11 cellular contexts compared by ENCODE assay signal in the genomic region with DNA sequence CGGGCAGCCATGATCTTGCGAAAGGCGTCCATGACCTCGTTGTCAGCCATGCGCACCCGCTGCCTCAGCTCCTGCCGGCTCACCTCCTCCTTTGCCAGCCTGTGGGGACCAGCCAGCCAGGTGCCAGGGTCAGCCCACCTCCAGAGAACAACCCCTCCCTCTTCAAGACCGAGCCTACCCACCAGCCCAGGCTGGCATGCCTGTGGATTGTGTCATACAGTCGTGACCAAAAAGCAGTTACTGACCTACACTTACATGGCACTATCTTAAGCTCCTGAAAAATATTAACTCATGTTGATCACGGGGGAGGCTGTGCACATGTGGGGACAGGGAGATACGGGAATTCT. TPM values are rescaled to one million over a fixed set of nuclear protein-coding genes. Genes with fewer than 3 reads are reported as not detected.
A peak's percentile ranks its signal among the peaks of the same experiment; 100 is the strongest.
DNase-seq lines count a peak whose midpoint lies in the region; ATAC-seq lines count a peak whose summit lies in the region.
"Had no signal": no experiment of that assay in that cellular context is flagged by ENCODE, and none has a peak within 500 bp of the region (broad histone marks: within the 10 kb centered on the region; RNA-seq: fewer than 3 reads in every experiment).

No MANE protein-coding gene starts in this region.

- H3K27ac Mint-ChIP-seq in activated T-helper 2 cell treated with anti-CD3 and anti-CD28 coated beads, Interferon-gamma antibody, Interleukin-2, Interleukin-4, amounts not matched to agents 10 μg/mL and 5 μg/mL and 100 μg/mL, durations not matched to agents 14 hours and 24 hours and 36 hours, result peak overlapping the region; percentile 98

- peak overlapping the region; percentile 73 to 95 (median 82) for H3K27ac ChIP-seq in BLaER1 treated with 17β-estradiol and CSF1 and Interleukin-3, amounts not matched to agents 10 nM and 100 nM
- peak overlapping the region; percentile 16 for H3K27ac ChIP-seq in muscle layer of duodenum (ENCODE audit: low read length)
- H3K27ac ChIP-seq: epithelial cell of prostate, psoas muscle had no signal

- ATAC-seq in HG02678 (IDR thresholded peaks at IDR 0.05; ENCODE audit: unreplicated experiment) (peak; percentile 8), GM18907 (IDR thresholded peaks at IDR 0.05; ENCODE audit: unreplicated experiment) (no peak)

- peaks cover 0 to 16% (median 0%) of the 10 kb centered on the region in 11 experiments; a peak in 6 of 22 replicates for H4K20me1 ChIP-seq in BLaER1 treated with 17β-estradiol and CSF1 and Interleukin-3, amounts not matched to agents 10 nM and 100 nM

- H3K27me3 ChIP-seq in BLaER1 treated with 17β-estradiol and CSF1 and Interleukin-3, amounts not matched to agents 10 nM and 100 nM, result peaks cover 0 to 31% (median 0%) of the 10 kb centered on the region in 11 experiments; a peak in 6 of 22 replicates
- no peaks in the 10 kb centered on the region for H3K27me3 ChIP-seq in muscle layer of duodenum (ENCODE audit: low read depth, low read length)

- H3K4me1 Mint-ChIP-seq in activated T-helper 2 cell treated with anti-CD3 and anti-CD28 coated beads, Interferon-gamma antibody, Interleukin-2, Interleukin-4, amounts not matched to agents 10 μg/mL and 5 μg/mL and 100 μg/mL, durations not matched to agents 14 hours and 24 hours and 36 hours (ENCODE audit: low read depth), result peaks cover 59% of the 10 kb centered on the region

- H3K4me2 ChIP-seq in BLaER1 treated with 17β-estradiol and CSF1 and Interleukin-3, amounts not matched to agents 10 nM and 100 nM, result peak overlapping the region; percentile 75 to 95 (median 90)

- peak overlapping the region; percentile 62 for H3K4me3 Mint-ChIP-seq in activated T-helper 2 cell treated with anti-CD3 and anti-CD28 coated beads, Interferon-gamma antibody, Interleukin-2, Interleukin-4, amounts not matched to agents 10 μg/mL and 5 μg/mL and 100 μg/mL, durations not matched to agents 14 hours and 24 hours and 36 hours (ENCODE audit: low read depth)

- DNase-seq in activated T-helper 2 cell treated with anti-CD3 and anti-CD28 coated beads, Interferon-gamma antibody, Interleukin-2, Interleukin-4, amounts not matched to agents 10 μg/mL and 5 μg/mL and 100 μg/mL, durations not matched to agents 14 hours and 24 hours and 36 hours (ENCODE audit: low spot score), result no peak
- no peak for DNase-seq in ecto neural progenitor cell (ENCODE audit: low spot score)
- DNase-seq in NCI-H2227 treated with DMSO at 0.1 percent for 48 hours (lab: John Stamatoyannopoulos, UW), result no peak
- no peak for DNase-seq in COR-L47 (lab: John Stamatoyannopoulos, UW)
- DNase-seq: NCI-H510A treated with DMSO at 0.1 percent for 48 hours, psoas muscle had no signal

- H3K27me3 Mint-ChIP-seq in activated T-helper 2 cell treated with anti-CD3 and anti-CD28 coated beads, Interferon-gamma antibody, Interleukin-2, Interleukin-4, amounts not matched to agents 10 μg/mL and 5 μg/mL and 100 μg/mL, durations not matched to agents 14 hours and 24 hours and 36 hours (ENCODE audit: low read depth), result no peaks in the 10 kb centered on the region

- peaks cover 55 to 68% (median 60%) of the 10 kb centered on the region in 10 experiments for H3K4me1 ChIP-seq in BLaER1 treated with 17β-estradiol and CSF1 and Interleukin-3, amounts not matched to agents 10 nM and 100 nM
- peaks cover 20 to 24% of the 10 kb centered on the region in 2 donors for H3K4me1 ChIP-seq in muscle layer of duodenum (ENCODE audit: control insufficient read depth in 1 of 2, insufficient read depth in 2 of 2, low read length in 2 of 2)
- H3K4me1 ChIP-seq: psoas muscle had no signal

- H3K9ac ChIP-seq in BLaER1 treated with 17β-estradiol and CSF1 and Interleukin-3, amounts not matched to agents 10 nM and 100 nM, result peak overlapping the region; percentile 55 to 80 (median 71)

- peaks cover 6 to 33% (median 15%) of the 10 kb centered on the region in 11 experiments; a peak in 16 of 22 replicates for H3K36me3 ChIP-seq in BLaER1 treated with 17β-estradiol and CSF1 and Interleukin-3, amounts not matched to agents 10 nM and 100 nM
- peaks cover 29 to 54% of the 10 kb centered on the region in 2 donors for H3K36me3 ChIP-seq in muscle layer of duodenum (ENCODE audit: control insufficient read depth in 1 of 2, insufficient read depth in 2 of 2, low read length in 2 of 2)

- H3K36me3 Mint-ChIP-seq in activated T-helper 2 cell treated with anti-CD3 and anti-CD28 coated beads, Interferon-gamma antibody, Interleukin-2, Interleukin-4, amounts not matched to agents 10 μg/mL and 5 μg/mL and 100 μg/mL, durations not matched to agents 14 hours and 24 hours and 36 hours (ENCODE audit: low read depth), result peaks cover 54% of the 10 kb centered on the region

- intact Hi-C loops in activated T-helper 2 cell treated with anti-CD3 and anti-CD28 coated beads, Interferon-gamma antibody, Interleukin-2, Interleukin-4, amounts not matched to agents 10 μg/mL and 5 μg/mL and 100 μg/mL, durations not matched to agents 14 hours and 24 hours and 36 hours (cut with micrococcal nuclease), result no loop called here

- H3K9me3 Mint-ChIP-seq in activated T-helper 2 cell treated with anti-CD3 and anti-CD28 coated beads, Interferon-gamma antibody, Interleukin-2, Interleukin-4, amounts not matched to agents 10 μg/mL and 5 μg/mL and 100 μg/mL, durations not matched to agents 14 hours and 24 hours and 36 hours, result no peaks in the 10 kb centered on the region

- peak overlapping the region in 8 of 10 experiments; percentile 12 to 35 (median 24); a peak in 9 of 20 replicates for H3K4me3 ChIP-seq in BLaER1 treated with 17β-estradiol and CSF1 and Interleukin-3, amounts not matched to agents 10 nM and 100 nM
- H3K4me3 ChIP-seq in muscle layer of duodenum (ENCODE audit: low read depth in 1 of 2, low read length in 2 of 2), result no peak overlapping the region
- H3K4me3 ChIP-seq: psoas muscle had no signal

- no peaks in the 10 kb centered on the region for H3K9me3 ChIP-seq in BLaER1 treated with 17β-estradiol and CSF1 and Interleukin-3, amounts not matched to agents 10 nM and 100 nM (replicated peaks in 1 of 11)
- no peaks in the 10 kb centered on the region for H3K9me3 ChIP-seq in muscle layer of duodenum (ENCODE audit: control insufficient read depth in 1 of 2, low read length in 2 of 2)
- H3K9me3 ChIP-seq: psoas muscle had no signal

RNA-seq across cellular contexts. Expression of a gene that starts 10.7 kb away (rescaled TPM):
- total RNA-seq in activated T-helper 2 cell treated with anti-CD3 and anti-CD28 coated beads, Interferon-gamma antibody, Interleukin-2, Interleukin-4, amounts not matched to agents 10 μg/mL and 5 μg/mL and 100 μg/mL, durations not matched to agents 14 hours and 24 hours and 36 hours, result 113 and 116 TPM in 2 replicates

RNA-seq across cellular contexts. Expression of a gene that starts 11.8 kb away (rescaled TPM):
- total RNA-seq in activated T-helper 2 cell treated with anti-CD3 and anti-CD28 coated beads, Interferon-gamma antibody, Interleukin-2, Interleukin-4, amounts not matched to agents 10 μg/mL and 5 μg/mL and 100 μg/mL, durations not matched to agents 14 hours and 24 hours and 36 hours, result 86.6 and 89.2 TPM in 2 replicates

RNA-seq across cellular contexts. Expression of a gene that starts 12.5 kb away (rescaled TPM):
- 253 and 268 TPM in 2 replicates for total RNA-seq in activated T-helper 2 cell treated with anti-CD3 and anti-CD28 coated beads, Interferon-gamma antibody, Interleukin-2, Interleukin-4, amounts not matched to agents 10 μg/mL and 5 μg/mL and 100 μg/mL, durations not matched to agents 14 hours and 24 hours and 36 hours

RNA-seq across cellular contexts. Expression of a gene that starts 29.6 kb away (rescaled TPM):
- total RNA-seq in activated T-helper 2 cell treated with anti-CD3 and anti-CD28 coated beads, Interferon-gamma antibody, Interleukin-2, Interleukin-4, amounts not matched to agents 10 μg/mL and 5 μg/mL and 100 μg/mL, durations not matched to agents 14 hours and 24 hours and 36 hours, result 51.0 and 56.5 TPM in 2 replicates

RNA-seq across cellular contexts. Expression of a gene that starts 30.7 kb away (rescaled TPM):
- total RNA-seq in activated T-helper 2 cell treated with anti-CD3 and anti-CD28 coated beads, Interferon-gamma antibody, Interleukin-2, Interleukin-4, amounts not matched to agents 10 μg/mL and 5 μg/mL and 100 μg/mL, durations not matched to agents 14 hours and 24 hours and 36 hours, result 33.0 and 38.4 TPM in 2 replicates

Comparison
In these comparisons a context has a peak if more than half of its experiments do, and no peak if none do; other contexts are left out.
1. H3K4me3 ChIP-seq: peak in BLaER1 treated with 17β-estradiol and CSF1 and Interleukin-3, amounts not matched to agents 10 nM and 100 nM (8 of 10); none in muscle layer of duodenum (0 of 2).